Comparison of ENCODE assay signal across 8 cellular contexts in genomic region chr19:10769533-10770491, GRCh38. TPM values are rescaled to one million over a fixed set of nuclear protein-coding genes. Genes with fewer than 3 reads are reported as not detected.
A peak's percentile ranks its signal among the peaks of the same experiment; 100 is the strongest.
DNase-seq lines count a peak whose midpoint lies in the region; ATAC-seq, FAIRE-seq and TF ChIP-seq lines count a peak whose summit lies in the region.

No MANE protein-coding gene starts in this region.

- ATAC-seq in HepG2 (peak; percentile 92), GM19397 (IDR thresholded peaks at IDR 0.05; ENCODE audit: unreplicated experiment) (no peak), GM21423 (IDR thresholded peaks at IDR 0.05; ENCODE audit: unreplicated experiment) (no peak)

- DNase-seq in AG04449 (ENCODE audit: low read depth, low spot score) (no peak), KBM-7 (peak; percentile 33), chondrocyte (ENCODE audit: low spot score) (no peak), HepG2 (ENCODE audit: low spot score) (peak; percentile 76), tibial artery (peak in 1 of 2 donors; percentile 68), COLO829 (ENCODE audit: low spot score) (no peak)

- H3K4me1 Mint-ChIP-seq in chondrocyte (ENCODE audit: low read depth), result peaks cover 47% of the 10 kb centered on the region

- no peak overlapping the region for H2AFZ ChIP-seq in HepG2 (ENCODE audit: low read length)

- peaks cover 5% of the 10 kb centered on the region; the same call in 1 of the 2 replicates for H4K20me1 ChIP-seq in HepG2 (ENCODE audit: insufficient read depth, low read length)

- H3K4me1 ChIP-seq in HepG2 (ENCODE audit: insufficient read depth, low read length), result peaks cover 60% of the 10 kb centered on the region
- peaks cover 0 to 43% (median 40%) of the 10 kb centered on the region in 4 donors for H3K4me1 ChIP-seq in tibial artery

- peak overlapping the region; percentile 82 for H3K27ac Mint-ChIP-seq in chondrocyte (ENCODE audit: unreplicated experiment)

- H3K36me3 ChIP-seq in HepG2 (replicated peaks in 1 of 2; ENCODE audit: control insufficient read depth in 1 of 2, insufficient read depth in 2 of 2, low read length in 2 of 2), result peaks cover 13 to 34% of the 10 kb centered on the region in 2 experiments
- H3K36me3 ChIP-seq in tibial artery, result peaks cover 15 to 33% (median 21%) of the 10 kb centered on the region in 3 donors

- peak overlapping the region; percentile 31; the same call in 1 of the 2 replicates for H3K9ac ChIP-seq in HepG2 (ENCODE audit: insufficient read depth, low read depth, low read length)

- peak overlapping the region; percentile 48 for H3K4me2 ChIP-seq in HepG2 (ENCODE audit: low read depth, low read length)

- intact Hi-C loops in HepG2 (cut with micrococcal nuclease; ENCODE audit: unreplicated experiment), result loop anchor here (1.0 to 5.0 kb wide), 2 partner anchors 42 to 53 kb away; no protein-coding TSS in a partner anchor
- intact Hi-C loops in tibial artery (cut with DNase I; ENCODE audit: low total_unique reads), result no loop called here

- no peaks in the 10 kb centered on the region for H3K9me3 Mint-ChIP-seq in chondrocyte (ENCODE audit: low read depth)

- CTCF ChIA-PET in AG04449 (lab: Yijun Ruan, JAX), result interaction anchor here (0.6 to 2.7 kb wide), 10 partner anchors 9 to 95 kb away, joined by 3 to 17 read pairs (median 3); partner anchors contain the start of genes DNM2 and TMED1
- CTCF ChIA-PET in HepG2 (lab: Yijun Ruan, JAX; ENCODE audit: low intra/inter-chr PET ratio, low total read pairs), result interaction anchor here (1.3 to 2.0 kb wide), 2 partner anchors 50 to 53 kb away, joined by 3 to 18 read pairs; partner anchors contain the start of gene DNM2

- H3K27me3 ChIP-seq in HepG2 (ENCODE audit: control insufficient read depth in 1 of 2, insufficient read depth in 2 of 2, low read length in 2 of 2) (no peaks in the 10 kb centered on the region), tibial artery (no peaks in the 10 kb centered on the region)

- in situ Hi-C loops in KBM-7 (cut with MboI; ENCODE audit: low pct_unique_long_range_greater_than_20kb, low sequenced_read_pairs) (no loop called here), HepG2 (cut with HindIII; ENCODE audit: extremely low pct_ligation_motif_present, low pct_unique_long_range_greater_than_20kb) (loop anchor here (5.0 kb wide), 1 partner anchor 53 kb away; the partner anchor contains the start of gene DNM2)

- TF ChIP-seq EP300 in HepG2 (IDR thresholded peaks at IDR 0.05; ENCODE audit: low read depth in 2 of 2, low read length in 2 of 2) (0 out of 4 replicates have a peak, but pooled peaks of 1 of the 2 experiments have one; percentile 33), HepG2 (CRISPR knock-in tag; IDR thresholded peaks at IDR 0.05; ENCODE audit: borderline replicate concordance) (no peak)

- H3K4me3 ChIP-seq in AG04449 (ENCODE audit: low read depth, low read length) (no peak overlapping the region), HepG2 (replicated peaks in 1 of 3; ENCODE audit: insufficient read depth in 1 of 3, low read depth in 2 of 3, low read length in 3 of 3) (peak overlapping the region in 1 of 3 experiments; percentile 21; a peak in 1 of 6 replicates), tibial artery (no peak overlapping the region)

- POLR2A ChIA-PET in AG04449 (lab: Yijun Ruan, JAX) (interaction anchor here (0.6 kb wide), 1 partner anchor 24 kb away, joined by 3 read pairs; no protein-coding TSS in a partner anchor), HepG2 (lab: Yijun Ruan, JAX) (interaction anchor here (0.7 to 2.1 kb wide), 4 partner anchors 53 to 68 kb away, joined by 3 to 7 read pairs (median 5); partner anchors contain the start of gene TMED1)

- peak; percentile 80 for FAIRE-seq in HepG2 (lab: Jason Lieb, UNC)

- no TSS peak for BruUV-seq in HepG2 (replicated peaks; lab: Mats Ljungman, UMichigan)

- TF ChIP-seq POLR2A in HepG2 (IDR thresholded peaks at IDR 0.05; ENCODE audit: insufficient read depth in 1 of 2, low read depth in 2 of 2, low read length in 2 of 2), result 0 out of 4 replicates have a peak, but pooled peaks of 1 of the 2 experiments have one; percentile 23

- H3K4me3 Mint-ChIP-seq in chondrocyte (ENCODE audit: unreplicated experiment), result no peak overlapping the region

- TF ChIP-seq CTCF in AG04449 (IDR thresholded peaks at IDR 0.05; ENCODE audit: insufficient read depth, low read length, missing control alignments) (peak; percentile 4), chondrocyte (IDR thresholded peaks at IDR 0.05) (peak; percentile 73), HepG2 (CRISPR knock-in tag; IDR thresholded peaks at IDR 0.05) (peak; percentile 80), tibial artery (IDR thresholded peaks at IDR 0.05) (peak; percentile 3 to 30)

- WGBS in HepG2 (ENCODE audit: low lambda C conversion rate), result 57% methylated on average over 16 of the region's 21 CpGs

- peaks cover 4% of the 10 kb centered on the region for H3K36me3 Mint-ChIP-seq in chondrocyte (ENCODE audit: low read depth)

- no peaks in the 10 kb centered on the region for H3K27me3 Mint-ChIP-seq in chondrocyte (ENCODE audit: low read depth)

- H3K27ac ChIP-seq in HepG2 (ENCODE audit: extremely low read length, insufficient read depth, low read length) (peak overlapping the region; percentile 67), tibial artery (peak overlapping the region; percentile 38 to 53)

- TF ChIP-seq RAD21 in HepG2 (CRISPR knock-in tag; IDR thresholded peaks at IDR 0.05), result peak; percentile 65

- no peaks in the 10 kb centered on the region for H3K9me3 ChIP-seq in HepG2 (ENCODE audit: low read length)
- H3K9me3 ChIP-seq in tibial artery, result no peaks in the 10 kb centered on the region

- H3K79me2 ChIP-seq in HepG2 (ENCODE audit: insufficient read depth, low read length), result peaks cover 21% of the 10 kb centered on the region

TF ChIP-seq in HepG2, 621 proteins besides CTCF, POLR2A, EP300 and RAD21 (continues in another document):
- TF ChIP-seq CREB1 (IDR thresholded peaks at IDR 0.05) (no peak), CREB1 (CRISPR knock-in tag; IDR thresholded peaks at IDR 0.05) (peak; percentile 27; the same call in 1 of the 2 replicates), ZNF614 (CRISPR knock-in tag; IDR thresholded peaks at IDR 0.05; ENCODE audit: borderline replicate concordance) (peak; percentile 51; the same call in 1 of the 2 replicates), RCOR2 (CRISPR knock-in tag; IDR thresholded peaks at IDR 0.05) (peak; percentile 93), ZFP41 (CRISPR knock-in tag; IDR thresholded peaks at IDR 0.05; ENCODE audit: borderline replicate concordance) (no peak), ZNF121 (CRISPR knock-in tag; IDR thresholded peaks at IDR 0.05) (peak; percentile 68; the same call in 1 of the 2 replicates), ZNF879 (CRISPR knock-in tag; IDR thresholded peaks at IDR 0.05) (no peak), ADNP (CRISPR knock-in tag; IDR thresholded peaks at IDR 0.05) (peak; percentile 84; the same call in 1 of the 2 replicates)
- TF ChIP-seq, protein P1, sequence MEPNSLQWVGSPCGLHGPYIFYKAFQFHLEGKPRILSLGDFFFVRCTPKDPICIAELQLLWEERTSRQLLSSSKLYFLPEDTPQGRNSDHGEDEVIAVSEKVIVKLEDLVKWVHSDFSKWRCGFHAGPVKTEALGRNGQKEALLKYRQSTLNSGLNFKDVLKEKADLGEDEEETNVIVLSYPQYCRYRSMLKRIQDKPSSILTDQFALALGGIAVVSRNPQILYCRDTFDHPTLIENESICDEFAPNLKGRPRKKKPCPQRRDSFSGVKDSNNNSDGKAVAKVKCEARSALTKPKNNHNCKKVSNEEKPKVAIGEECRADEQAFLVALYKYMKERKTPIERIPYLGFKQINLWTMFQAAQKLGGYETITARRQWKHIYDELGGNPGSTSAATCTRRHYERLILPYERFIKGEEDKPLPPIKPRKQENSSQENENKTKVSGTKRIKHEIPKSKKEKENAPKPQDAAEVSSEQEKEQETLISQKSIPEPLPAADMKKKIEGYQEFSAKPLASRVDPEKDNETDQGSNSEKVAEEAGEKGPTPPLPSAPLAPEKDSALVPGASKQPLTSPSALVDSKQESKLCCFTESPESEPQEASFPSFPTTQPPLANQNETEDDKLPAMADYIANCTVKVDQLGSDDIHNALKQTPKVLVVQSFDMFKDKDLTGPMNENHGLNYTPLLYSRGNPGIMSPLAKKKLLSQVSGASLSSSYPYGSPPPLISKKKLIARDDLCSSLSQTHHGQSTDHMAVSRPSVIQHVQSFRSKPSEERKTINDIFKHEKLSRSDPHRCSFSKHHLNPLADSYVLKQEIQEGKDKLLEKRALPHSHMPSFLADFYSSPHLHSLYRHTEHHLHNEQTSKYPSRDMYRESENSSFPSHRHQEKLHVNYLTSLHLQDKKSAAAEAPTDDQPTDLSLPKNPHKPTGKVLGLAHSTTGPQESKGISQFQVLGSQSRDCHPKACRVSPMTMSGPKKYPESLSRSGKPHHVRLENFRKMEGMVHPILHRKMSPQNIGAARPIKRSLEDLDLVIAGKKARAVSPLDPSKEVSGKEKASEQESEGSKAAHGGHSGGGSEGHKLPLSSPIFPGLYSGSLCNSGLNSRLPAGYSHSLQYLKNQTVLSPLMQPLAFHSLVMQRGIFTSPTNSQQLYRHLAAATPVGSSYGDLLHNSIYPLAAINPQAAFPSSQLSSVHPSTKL (CRISPR knock-in tag; IDR thresholded peaks at IDR 0.05), result peak; percentile 15; the same call in 1 of the 2 replicates

RNA-seq across cellular contexts. Expression of gene DNM2, which starts 51.9 kb away (rescaled TPM):
- 106 to 125 TPM (median 116 TPM) in 3 replicates for total RNA-seq in chondrocyte
- 41.7 and 48.2 TPM in 2 replicates for total RNA-seq in HepG2 (2016; rRNA removed; fragmentation: Illumina TruSeq; extraction: Trizol)
- 19.9 and 21.9 TPM in 2 replicates for total RNA-seq in HepG2 (2016; cell fraction: cytosol; rRNA removed; fragmentation: Illumina TruSeq; extraction: Trizol; ENCODE audit: low read depth)
- total RNA-seq in HepG2 (2016; cell fraction: insoluble cytoplasmic fraction; rRNA removed; fragmentation: Illumina TruSeq; extraction: Trizol), result 37.7 and 40.5 TPM in 2 replicates
- total RNA-seq in HepG2 (2016; cell fraction: membrane; rRNA removed; fragmentation: Illumina TruSeq; extraction: Trizol), result 29.4 and 31.2 TPM in 2 replicates
- 56.9 and 61.6 TPM in 2 replicates for total RNA-seq in HepG2 (2016; cell fraction: nucleus; rRNA removed; fragmentation: Illumina TruSeq; extraction: Trizol)
- polyA plus RNA-seq in HepG2 (2011; rRNA removed), result 59.8 and 67.0 TPM in 2 replicates
- 29.1 and 41.0 TPM in 2 replicates for polyA plus RNA-seq in HepG2 (2011; cell fraction: cytosol; rRNA removed)
- polyA plus RNA-seq in HepG2 (2011; cell fraction: nucleus; rRNA removed), result 155 and 203 TPM in 2 replicates
- 44.2 and 57.9 TPM in 2 replicates for polyA plus RNA-seq in HepG2 (2012)
- 8.6 and 9.0 TPM in 2 replicates for polyA plus RNA-seq in HepG2 (2016; cell fraction: cytosol; fragmentation: Illumina TruSeq; extraction: Trizol; ENCODE audit: low read depth)
- 39.4 and 48.6 TPM in 2 replicates for polyA plus RNA-seq in HepG2 (2016; cell fraction: insoluble cytoplasmic fraction; fragmentation: Illumina TruSeq; extraction: Trizol; ENCODE audit: low read depth)
- polyA plus RNA-seq in HepG2 (2016; cell fraction: membrane; fragmentation: Illumina TruSeq; extraction: Trizol; ENCODE audit: low read depth), result 18.1 and 20.6 TPM in 2 replicates
- polyA plus RNA-seq in HepG2 (2016; cell fraction: nucleus; fragmentation: Illumina TruSeq; extraction: Trizol; ENCODE audit: insufficient read depth, low read depth), result 87.0 and 94.1 TPM in 2 replicates
- polyA minus RNA-seq in HepG2 (2011; rRNA and poly(A)+ RNA removed; ENCODE audit: low replicate concordance), result 200 and 264 TPM in 2 replicates
- 44.4 and 50.0 TPM in 2 replicates for polyA minus RNA-seq in HepG2 (2011; cell fraction: cytosol; rRNA and poly(A)+ RNA removed)
- 143 and 162 TPM in 2 replicates for polyA minus RNA-seq in HepG2 (2011; cell fraction: nucleus; rRNA and poly(A)+ RNA removed)

Comparison
In these comparisons a context has a peak if more than half of its experiments do, and no peak if none do; other contexts are left out.
1. DNase-seq: peak in KBM-7 (single experiment) and HepG2 (single experiment); none in AG04449 (single experiment), chondrocyte (single experiment) and COLO829 (single experiment).
2. CTCF ChIP-seq: peak in every context shown above with its lines; median percentile 80 in HepG2; 73 in chondrocyte; 16 in tibial artery; 4 in AG04449.